Comparison of ENCODE assay signal across 8 cellular contexts in genomic region chr3:185363662-185364203, GRCh38. TPM values are rescaled to one million over a fixed set of nuclear protein-coding genes. Genes with fewer than 3 reads are reported as not detected.
DNase-seq lines count a peak whose midpoint lies in the region; ATAC-seq, FAIRE-seq and TF ChIP-seq lines count a peak whose summit lies in the region.

No MANE protein-coding gene starts in this region.

- H3K36me3 Mint-ChIP-seq in brain: no peaks in the 10 kb centered on the region

- H3K36me3 ChIP-seq in HUES6 (ENCODE audit: control insufficient read depth, insufficient read depth, low read length) (no peaks in the 10 kb centered on the region), right lobe of liver (no peaks in the 10 kb centered on the region), thyroid gland (no peaks in the 10 kb centered on the region)

- H3K27ac ChIP-seq in HUES6 (ENCODE audit: low read depth, low read length) (no peak overlapping the region), right lobe of liver (peak overlapping the region in 2 of 3 donors; percentile 21 to 29), thyroid gland (peak overlapping the region; percentile 56 to 82 (median 79))

- no peaks in the 10 kb centered on the region for H3K4me1 ChIP-seq in HUES6 (ENCODE audit: control insufficient read depth, insufficient read depth, low read length)
- peaks cover 0 to 40% (median 17%) of the 10 kb centered on the region in 4 donors for H3K4me1 ChIP-seq in right lobe of liver
- peaks cover 10 to 17% of the 10 kb centered on the region in 2 donors for H3K4me1 ChIP-seq in thyroid gland

- H3K27me3 ChIP-seq in HUES6 (ENCODE audit: control insufficient read depth, insufficient read depth, low read length) (peaks cover 26% of the 10 kb centered on the region), right lobe of liver (no peaks in the 10 kb centered on the region), thyroid gland (no peaks in the 10 kb centered on the region)

- peaks cover 10% of the 10 kb centered on the region for H3K27me3 Mint-ChIP-seq in brain

- no peaks in the 10 kb centered on the region for H3K9me3 Mint-ChIP-seq in brain

- peaks cover 63% of the 10 kb centered on the region for H3K4me1 Mint-ChIP-seq in brain

- no peak for FAIRE-seq in HTR-8/SVneo (lab: Jason Lieb, UNC)

- H3K4me3 ChIP-seq in HUES6 (ENCODE audit: low read depth, low read length) (peak overlapping the region; percentile 75), right lobe of liver (peak overlapping the region; percentile 14 to 37 (median 20)), thyroid gland (replicated peaks in 1 of 3) (peak overlapping the region; percentile 1 to 42 (median 41))

- ATAC-seq in GM19438 (IDR thresholded peaks at IDR 0.05; ENCODE audit: low read depth, unreplicated experiment) (peak; percentile 39), right lobe of liver (peak in 3 of 4 donors; percentile 10 to 25 (median 10))

- TF ChIP-seq CTCF in brain (conservative IDR thresholded peaks at IDR 0.05): no peak
- TF ChIP-seq CTCF in right lobe of liver (IDR thresholded peaks at IDR 0.05): no peak
- no peak for TF ChIP-seq CTCF in thyroid gland (IDR thresholded peaks at IDR 0.05)

- no peak for DNase-seq in right lobe of liver
- DNase-seq in thyroid gland: peak in 1 of 2 donors; percentile 34
- no peak for DNase-seq in stimulated activated CD4-positive, alpha-beta T cell treated with anti-CD3 and anti-CD28 coated beads, Interleukin-15, amount 100 ng/mL, for 24 hours
- DNase-seq in HTR-8/SVneo (ENCODE audit: insufficient read length, low spot score): no peak
- DNase-seq in NCI-H446 (lab: John Stamatoyannopoulos, UW): no peak

- peak overlapping the region; percentile 89 to 99 (median 92) for H3K27ac Mint-ChIP-seq in brain

- H3K9ac ChIP-seq in HUES6 (ENCODE audit: low read length): no peak overlapping the region

- intact Hi-C loops in right lobe of liver (cut with DNase I) (no loop called here), thyroid gland (cut with DNase I) (no loop called here)

- peak overlapping the region; percentile 91 to 98 (median 93) for H3K4me3 Mint-ChIP-seq in brain

- 38% methylated on average over 8 of the region's 8 CpGs for WGBS in right lobe of liver (ENCODE audit: insufficient coverage, low coverage, low lambda C conversion rate, missing lambda C conversion rate)
- WGBS in thyroid gland, 2 donors: 5% methylated on average over 8 of the region's 8 CpGs

- no peaks in the 10 kb centered on the region for H3K9me3 ChIP-seq in HUES6 (ENCODE audit: control insufficient read depth, insufficient read depth, low read depth, low read length)
- H3K9me3 ChIP-seq in right lobe of liver: no peaks in the 10 kb centered on the region
- no peaks in the 10 kb centered on the region for H3K9me3 ChIP-seq in thyroid gland

- no peak for TF ChIP-seq POLR2A in right lobe of liver (IDR thresholded peaks at IDR 0.05)
- peak in 1 of 2 donors; percentile 2 for TF ChIP-seq POLR2A in thyroid gland (IDR thresholded peaks at IDR 0.05)

RNA-seq across cellular contexts. Expression of gene MAP3K13, which starts 0.8 kb away (rescaled TPM):
- polyA plus RNA-seq in brain (ENCODE audit: insufficient read depth, low read depth, low replicate concordance): 30.0 TPM
- total RNA-seq in right lobe of liver (10 to 100 TPM; 14.1 to 30.9 (median 24.1) TPM), thyroid gland (10 to 100 TPM; 44.4 to 58.0 (median 46.2) TPM)

Comparison
In these comparisons a context has a peak if more than half of its experiments do, and no peak if none do; other contexts are left out.
1. H3K4me3 ChIP-seq: peak in every context shown above with its lines; median percentile 75 in HUES6; 41 in thyroid gland; 20 in right lobe of liver.